ENCODE assay signal across 8 cellular contexts in the genomic region with DNA sequence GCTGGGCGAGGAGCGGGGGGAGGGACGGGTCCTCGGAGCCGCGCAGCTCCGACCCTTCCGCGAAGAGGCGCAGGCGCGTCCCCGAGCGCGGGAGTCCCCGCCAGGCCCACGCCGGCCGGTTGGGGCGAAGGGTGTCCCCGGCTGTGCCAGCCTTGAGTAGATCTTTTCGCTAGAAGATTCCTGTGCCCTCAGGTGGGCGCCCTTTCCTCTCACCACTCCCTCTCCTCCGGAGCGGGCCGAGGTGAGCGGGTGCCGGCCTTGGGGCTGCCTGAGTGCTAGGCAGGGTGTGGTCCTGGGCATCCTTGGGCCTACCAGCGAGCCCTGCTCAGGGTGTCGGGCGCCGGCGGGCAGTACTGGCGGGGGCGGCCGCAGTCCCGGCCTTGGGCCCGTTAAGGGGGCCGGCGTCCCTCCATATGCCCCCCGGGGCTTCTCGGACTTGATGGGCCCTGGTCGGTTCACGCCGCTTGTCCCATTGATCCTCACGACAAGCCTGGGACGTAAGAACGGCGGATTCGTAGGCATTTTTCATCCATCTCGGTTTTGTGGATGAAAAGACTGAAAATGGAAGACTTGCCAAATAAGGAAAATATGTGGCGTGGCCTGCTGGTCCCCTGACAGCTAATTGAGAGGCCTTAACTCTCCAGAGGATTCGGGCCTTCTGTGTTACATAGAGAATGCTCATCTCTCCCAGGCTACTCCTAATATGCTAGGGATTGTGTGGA. TPM values are rescaled to one million over a fixed set of nuclear protein-coding genes. Genes with fewer than 3 reads are reported as not detected.
DNase-seq lines count a peak whose midpoint lies in the region; ATAC-seq, FAIRE-seq and TF ChIP-seq lines count a peak whose summit lies in the region.

No MANE protein-coding gene starts in this region.

- H3K9ac ChIP-seq in BLaER1 treated with 17β-estradiol and CSF1 and Interleukin-3, amounts not matched to agents 10 nM and 100 nM: peak overlapping the region; percentile 88 to 98 (median 96)
- H3K9ac ChIP-seq in endothelial cell of umbilical vein (replicated peaks; ENCODE audit: extremely low read depth, insufficient read depth, low read length): peak overlapping the region; percentile 86

- peak overlapping the region; percentile 97 for H3K4me3 Mint-ChIP-seq in activated CD8-positive, alpha-beta memory T cell treated with anti-CD3 and anti-CD28 coated beads, Interleukin-2, amount 10 ng/mL, durations not matched to agents 7 days and 5 days

- TF ChIP-seq CTCF in endothelial cell of umbilical vein (IDR thresholded peaks at IDR 0.05; ENCODE audit: extremely low read depth in 1 of 2, insufficient read depth in 1 of 2, low read depth in 1 of 2, low read length in 2 of 2): no peak

- peaks cover 34% of the 10 kb centered on the region for H3K36me3 Mint-ChIP-seq in activated CD8-positive, alpha-beta memory T cell treated with anti-CD3 and anti-CD28 coated beads, Interleukin-2, amount 10 ng/mL, durations not matched to agents 7 days and 5 days

- H3K4me2 ChIP-seq in BLaER1 treated with 17β-estradiol and CSF1 and Interleukin-3, amounts not matched to agents 10 nM and 100 nM: peak overlapping the region; percentile 70 to 94 (median 92)
- H3K4me2 ChIP-seq in endothelial cell of umbilical vein (ENCODE audit: insufficient read depth, low read length): peak overlapping the region; percentile 93

- H2AFZ ChIP-seq in endothelial cell of umbilical vein (ENCODE audit: low read depth, low read length): peak overlapping the region; percentile 59

- no peaks in the 10 kb centered on the region for H3K27me3 ChIP-seq in BLaER1 treated with 17β-estradiol and CSF1 and Interleukin-3, amounts not matched to agents 10 nM and 100 nM
- no peaks in the 10 kb centered on the region for H3K27me3 ChIP-seq in endothelial cell of umbilical vein (ENCODE audit: control insufficient read depth in 2 of 2, insufficient read depth in 2 of 2, low read length in 2 of 2)
- no peaks in the 10 kb centered on the region for H3K27me3 ChIP-seq in mononuclear cell (ENCODE audit: insufficient read depth, low read length)

- H3K36me3 ChIP-seq in BLaER1 treated with 17β-estradiol and CSF1 and Interleukin-3, amounts not matched to agents 10 nM and 100 nM: peaks cover 27 to 41% (median 35%) of the 10 kb centered on the region in 11 experiments
- no peaks in the 10 kb centered on the region for H3K36me3 ChIP-seq in endothelial cell of umbilical vein (ENCODE audit: control insufficient read depth in 2 of 2, extremely low read depth in 1 of 2, insufficient read depth in 2 of 2, low read length in 2 of 2)

- dilution Hi-C loops in endothelial cell of umbilical vein (cut with MboI; ENCODE audit: extremely low pct_ligation_motif_present, low sequenced_read_pairs): no loop called here

- TF ChIP-seq POLR2A in endothelial cell of umbilical vein (IDR thresholded peaks at IDR 0.05; ENCODE audit: low read depth, low read length): no peak

- no peaks in the 10 kb centered on the region for H3K9me1 ChIP-seq in endothelial cell of umbilical vein (replicated peaks; ENCODE audit: control insufficient read depth, extremely low read depth, insufficient read depth, low read length)

- no TSS peak for BruUV-seq in endothelial cell of umbilical vein (replicated peaks; lab: Mats Ljungman, UMichigan)

- ATAC-seq in GM19025 (IDR thresholded peaks at IDR 0.05; ENCODE audit: low read depth, unreplicated experiment) (peak; percentile 53), HG03196 (IDR thresholded peaks at IDR 0.05; ENCODE audit: unreplicated experiment) (peak; percentile 44)
- peak; percentile 54 for ATAC-seq in activated CD8-positive, alpha-beta memory T cell treated with anti-CD3 and anti-CD28 coated beads, Interleukin-2, amount 10 ng/mL, durations not matched to agents 7 days and 5 days

- DNase-seq in NCI-H526 treated with DMSO at 0.1 percent for 48 hours (lab: John Stamatoyannopoulos, UW): peak; percentile 33
- peak; percentile 70 for DNase-seq in activated CD8-positive, alpha-beta memory T cell treated with anti-CD3 and anti-CD28 coated beads, Interleukin-2, amount 10 ng/mL, durations not matched to agents 7 days and 5 days
- DNase-seq in endothelial cell of umbilical vein (ENCODE audit: low read depth, low spot score): peak; percentile 69
- peak; percentile 33 to 57 for DNase-seq in stimulated activated CD8-positive, alpha-beta memory T cell treated with anti-CD3 and anti-CD28 coated beads, Interleukin-7, amount 100 ng/mL, for 4 hours (ENCODE audit: low read depth in 2 of 2)

- peak overlapping the region; percentile 84 to 97 (median 93) for H3K27ac ChIP-seq in BLaER1 treated with 17β-estradiol and CSF1 and Interleukin-3, amounts not matched to agents 10 nM and 100 nM
- peak overlapping the region; percentile 70 for H3K27ac ChIP-seq in endothelial cell of umbilical vein (ENCODE audit: insufficient read depth, low read depth, low read length)

- H3K9me3 Mint-ChIP-seq in activated CD8-positive, alpha-beta memory T cell treated with anti-CD3 and anti-CD28 coated beads, Interleukin-2, amount 10 ng/mL, durations not matched to agents 7 days and 5 days (ENCODE audit: low read depth): no peaks in the 10 kb centered on the region

- POLR2A ChIA-PET in endothelial cell of umbilical vein (lab: Charles Lee): interaction anchor here (0.6 to 1.8 kb wide), 4 partner anchors 10 to 117 kb away, joined by 3 to 5 read pairs (median 4); no protein-coding TSS in a partner anchor

- peaks cover 53% of the 10 kb centered on the region for H3K79me2 ChIP-seq in endothelial cell of umbilical vein (ENCODE audit: control insufficient read depth, insufficient read depth, low read length)

- H3K4me1 ChIP-seq in BLaER1 treated with 17β-estradiol and CSF1 and Interleukin-3, amounts not matched to agents 10 nM and 100 nM: peaks cover 36 to 49% (median 40%) of the 10 kb centered on the region in 10 experiments
- peaks cover 5% of the 10 kb centered on the region for H3K4me1 ChIP-seq in endothelial cell of umbilical vein (ENCODE audit: control insufficient read depth, extremely low read depth, insufficient read depth, low read length)
- peaks cover 45% of the 10 kb centered on the region for H3K4me1 ChIP-seq in mononuclear cell (ENCODE audit: insufficient read depth, low read length)

- H3K27ac Mint-ChIP-seq in activated CD8-positive, alpha-beta memory T cell treated with anti-CD3 and anti-CD28 coated beads, Interleukin-2, amount 10 ng/mL, durations not matched to agents 7 days and 5 days: peak overlapping the region; percentile 90

- H3K4me1 Mint-ChIP-seq in activated CD8-positive, alpha-beta memory T cell treated with anti-CD3 and anti-CD28 coated beads, Interleukin-2, amount 10 ng/mL, durations not matched to agents 7 days and 5 days: peaks cover 57% of the 10 kb centered on the region

- intact Hi-C loops in endothelial cell of umbilical vein (cut with micrococcal nuclease): loop anchor here (1.0 to 5.0 kb wide), 5 partner anchors 21 to 147 kb away; partner anchors contain the start of genes FBXO28 and NVL

- no peaks in the 10 kb centered on the region for H3K27me3 Mint-ChIP-seq in activated CD8-positive, alpha-beta memory T cell treated with anti-CD3 and anti-CD28 coated beads, Interleukin-2, amount 10 ng/mL, durations not matched to agents 7 days and 5 days

- H4K20me1 ChIP-seq in BLaER1 treated with 17β-estradiol and CSF1 and Interleukin-3, amounts not matched to agents 10 nM and 100 nM: peaks cover 30 to 55% (median 44%) of the 10 kb centered on the region in 11 experiments; a peak in 21 of 22 replicates
- H4K20me1 ChIP-seq in endothelial cell of umbilical vein (replicated peaks; ENCODE audit: control insufficient read depth, extremely low read depth, insufficient read depth, low read length): no peaks in the 10 kb centered on the region

- CTCF ChIA-PET in activated CD8-positive, alpha-beta memory T cell treated with anti-CD3 and anti-CD28 coated beads, Interleukin-2, amount 10 ng/mL, durations not matched to agents 7 days and 5 days (lab: Charles Lee): interaction anchor here (0.9 to 3.1 kb wide), 7 partner anchors 9 to 274 kb away, joined by 3 to 24 read pairs (median 4); no protein-coding TSS in a partner anchor
- CTCF ChIA-PET in endothelial cell of umbilical vein (lab: Charles Lee): interaction anchor here (0.6 to 1.6 kb wide), 6 partner anchors 9 to 86 kb away, joined by 3 to 13 read pairs (median 4); no protein-coding TSS in a partner anchor

- FAIRE-seq in endothelial cell of umbilical vein (lab: Jason Lieb, UNC): peak; percentile 63

- H3K9me3 ChIP-seq in BLaER1 treated with 17β-estradiol and CSF1 and Interleukin-3, amounts not matched to agents 10 nM and 100 nM (replicated peaks in 1 of 11): peaks cover 0 to 16% (median 13%) of the 10 kb centered on the region in 11 experiments; a peak in 17 of 22 replicates
- no peaks in the 10 kb centered on the region for H3K9me3 ChIP-seq in endothelial cell of umbilical vein (replicated peaks; ENCODE audit: control insufficient read depth, insufficient read depth, low read length)
- H3K9me3 ChIP-seq in mononuclear cell (ENCODE audit: low read depth, low read length): no peaks in the 10 kb centered on the region

- H3K4me3 ChIP-seq in BLaER1 treated with 17β-estradiol and CSF1 and Interleukin-3, amounts not matched to agents 10 nM and 100 nM: peak overlapping the region; percentile 84 to 98 (median 92)
- peak overlapping the region; percentile 57 to 91 (median 68) for H3K4me3 ChIP-seq in endothelial cell of umbilical vein (replicated peaks in 1 of 3; ENCODE audit: insufficient read depth in 1 of 3, low read depth in 1 of 3, low read length in 3 of 3)
- peak overlapping the region; percentile 87 for H3K4me3 ChIP-seq in mononuclear cell (ENCODE audit: low read length)

TF ChIP-seq in endothelial cell of umbilical vein, 7 proteins besides CTCF, POLR2A, EP300 and RAD21 (continues in another document):
- TF ChIP-seq JUN (IDR thresholded peaks at IDR 0.05; ENCODE audit: borderline replicate concordance, insufficient read depth, insufficient read length, low read depth) (no peak), MYC (IDR thresholded peaks at IDR 0.05; ENCODE audit: low read depth, low read length) (no peak), GATA2 (IDR thresholded peaks at IDR 0.05; ENCODE audit: insufficient read depth, insufficient read length, low read depth, low read length) (no peak), POLR2AphosphoS5 (IDR thresholded peaks at IDR 0.05; ENCODE audit: insufficient read depth, low read depth, low read length) (no peak)

RNA-seq across cellular contexts. Expression of gene DEGS1, which starts 0.7 kb away (rescaled TPM):
- total RNA-seq in activated CD8-positive, alpha-beta memory T cell treated with anti-CD3 and anti-CD28 coated beads, Interleukin-2, amount 10 ng/mL, durations not matched to agents 7 days and 5 days: 10 to 100 TPM; 49.0 to 65.9 TPM
- total RNA-seq in endothelial cell of umbilical vein (85.8 and 87.0 TPM in 2 replicates), mononuclear cell (64.0 TPM)
- polyA plus RNA-seq in endothelial cell of umbilical vein: 107 and 137 TPM in 2 replicates
- 82.6 and 90.9 TPM in 2 replicates for polyA plus RNA-seq in endothelial cell of umbilical vein (2011; cell fraction: cytosol; rRNA removed)
- polyA plus RNA-seq in endothelial cell of umbilical vein (2011; cell fraction: nucleus; rRNA removed): 28.3 and 42.7 TPM in 2 replicates
- 72.0 and 88.4 TPM in 2 replicates for polyA plus RNA-seq in endothelial cell of umbilical vein (2012)
- polyA minus RNA-seq in endothelial cell of umbilical vein: 73.6 and 89.9 TPM in 2 replicates
- 40.4 TPM for polyA minus RNA-seq in endothelial cell of umbilical vein (2011; cell fraction: cytosol; rRNA and poly(A)+ RNA removed)
- 20.0 and 46.4 TPM in 2 replicates for polyA minus RNA-seq in endothelial cell of umbilical vein (2011; cell fraction: nucleus; rRNA and poly(A)+ RNA removed)

Comparison
In these comparisons a context has a peak if more than half of its experiments do, and no peak if none do; other contexts are left out.
1. Peak in every context shown above with its lines: DNase-seq, ATAC-seq, H3K4me3 ChIP-seq and H3K27ac ChIP-seq.